Comparison of ENCODE assay signal across 1 cellular context in the genomic region with DNA sequence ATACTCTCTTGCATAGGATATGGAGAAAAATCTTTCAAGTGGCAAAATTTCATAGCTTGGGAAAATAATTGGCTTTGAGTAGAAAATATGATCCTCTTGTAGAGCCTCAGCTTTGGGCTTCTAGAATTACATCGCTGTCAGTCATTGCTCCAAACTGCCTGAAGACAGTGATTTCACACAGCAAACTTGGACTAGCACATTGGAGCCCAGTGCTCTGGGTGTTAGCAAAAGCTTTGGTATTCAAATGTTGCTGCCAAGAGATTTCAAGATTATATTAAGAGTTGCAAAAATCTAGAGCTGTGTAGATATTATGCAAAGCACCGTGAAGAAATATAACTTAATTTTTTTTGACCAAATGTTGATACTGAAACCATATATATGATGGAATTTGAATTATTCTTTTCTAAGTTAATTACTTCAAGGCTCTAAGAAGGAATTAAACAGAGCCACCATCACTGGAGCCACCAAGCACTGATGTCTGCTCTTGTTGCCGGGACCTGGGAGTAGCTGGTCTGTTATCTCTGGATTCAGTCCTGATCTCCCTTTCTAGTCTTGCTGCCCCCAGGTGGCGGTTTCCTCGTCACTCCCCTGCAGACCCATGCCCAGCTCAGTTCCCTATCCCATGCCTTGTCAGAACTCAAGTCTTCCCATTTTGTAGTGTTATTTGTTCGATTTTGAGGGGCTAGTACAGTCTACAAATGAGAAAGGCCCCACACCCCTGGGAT.
TF ChIP-seq lines count a peak whose summit lies in the region.

No MANE protein-coding gene starts in this region.

TF ChIP-seq in WTC11, 78 proteins besides CTCF, POLR2A, EP300 and RAD21 (continued from another document):
- TF ChIP-seq, protein P1, sequence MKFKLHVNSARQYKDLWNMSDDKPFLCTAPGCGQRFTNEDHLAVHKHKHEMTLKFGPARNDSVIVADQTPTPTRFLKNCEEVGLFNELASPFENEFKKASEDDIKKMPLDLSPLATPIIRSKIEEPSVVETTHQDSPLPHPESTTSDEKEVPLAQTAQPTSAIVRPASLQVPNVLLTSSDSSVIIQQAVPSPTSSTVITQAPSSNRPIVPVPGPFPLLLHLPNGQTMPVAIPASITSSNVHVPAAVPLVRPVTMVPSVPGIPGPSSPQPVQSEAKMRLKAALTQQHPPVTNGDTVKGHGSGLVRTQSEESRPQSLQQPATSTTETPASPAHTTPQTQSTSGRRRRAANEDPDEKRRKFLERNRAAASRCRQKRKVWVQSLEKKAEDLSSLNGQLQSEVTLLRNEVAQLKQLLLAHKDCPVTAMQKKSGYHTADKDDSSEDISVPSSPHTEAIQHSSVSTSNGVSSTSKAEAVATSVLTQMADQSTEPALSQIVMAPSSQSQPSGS (CRISPR knock-in tag; IDR thresholded peaks at IDR 0.05; ENCODE audit: borderline replicate concordance, low read depth): no peak
- no peak for TF ChIP-seq IRF2 (CRISPR knock-in tag; IDR thresholded peaks at IDR 0.05; ENCODE audit: borderline replicate concordance, low read depth)
